ENCODE assay signal across 8 cellular contexts in genomic region chr22:30890689-30891442, GRCh38.
DNase-seq lines count a peak whose midpoint lies in the region; ATAC-seq, FAIRE-seq and TF ChIP-seq lines count a peak whose summit lies in the region.

No MANE protein-coding gene starts in this region.

- FAIRE-seq in HTR-8/SVneo (lab: Jason Lieb, UNC): no peak

- H3K27me3 ChIP-seq in CD4-positive, alpha-beta T cell (ENCODE audit: control insufficient read depth, insufficient read depth, low read length): no peaks in the 10 kb centered on the region

- H3K9me3 Mint-ChIP-seq in CD4-positive, alpha-beta T cell: no peaks in the 10 kb centered on the region
- H3K9me3 Mint-ChIP-seq in activated CD8-positive, alpha-beta T cell treated with anti-CD3 and anti-CD28 coated beads, Interleukin-2, amount 10 ng/mL, durations not matched to agents 7 days and 5 days (ENCODE audit: insufficient read depth): no peaks in the 10 kb centered on the region

- ATAC-seq in CD4-positive, alpha-beta T cell (ENCODE audit: poor library complexity): peak; percentile 48
- ATAC-seq in activated CD8-positive, alpha-beta T cell treated with anti-CD3 and anti-CD28 coated beads, Interleukin-2, amount 10 ng/mL, durations not matched to agents 7 days and 5 days: peak; percentile 51
- no peak for ATAC-seq in GM18858 (IDR thresholded peaks at IDR 0.05; ENCODE audit: unreplicated experiment)
- no peak for ATAC-seq in HG03280 (IDR thresholded peaks at IDR 0.05; ENCODE audit: unreplicated experiment)

- no peak overlapping the region for H3K27ac Mint-ChIP-seq in CD4-positive, alpha-beta T cell
- no peak overlapping the region for H3K27ac Mint-ChIP-seq in activated CD8-positive, alpha-beta T cell treated with anti-CD3 and anti-CD28 coated beads, Interleukin-2, amount 10 ng/mL, durations not matched to agents 7 days and 5 days

- no peak overlapping the region for H3K4me3 Mint-ChIP-seq in CD4-positive, alpha-beta T cell
- H3K4me3 Mint-ChIP-seq in activated CD8-positive, alpha-beta T cell treated with anti-CD3 and anti-CD28 coated beads, Interleukin-2, amount 10 ng/mL, durations not matched to agents 7 days and 5 days: no peak overlapping the region

- no peak overlapping the region for H3K27ac ChIP-seq in CD4-positive, alpha-beta T cell (ENCODE audit: low read depth, low read length)

- H3K4me3 ChIP-seq in fibroblast of pulmonary artery (replicated peaks; ENCODE audit: low read depth, low read length): no peak overlapping the region

- POLR2A ChIA-PET in CD4-positive, alpha-beta T cell (lab: Charles Lee): no interaction called here
- POLR2A ChIA-PET in activated CD8-positive, alpha-beta T cell treated with anti-CD3 and anti-CD28 coated beads, Interleukin-2, amount 10 ng/mL, durations not matched to agents 7 days and 5 days (lab: Charles Lee): no interaction called here

- peak; percentile 62 for TF ChIP-seq CTCF in CD4-positive, alpha-beta T cell (IDR thresholded peaks at IDR 0.05)
- TF ChIP-seq CTCF in fibroblast of pulmonary artery (IDR thresholded peaks at IDR 0.05; ENCODE audit: low read length, missing control alignments): peak; percentile 91

- peaks cover 35% of the 10 kb centered on the region for H3K4me1 Mint-ChIP-seq in CD4-positive, alpha-beta T cell (ENCODE audit: low read depth)
- H3K4me1 Mint-ChIP-seq in activated CD8-positive, alpha-beta T cell treated with anti-CD3 and anti-CD28 coated beads, Interleukin-2, amount 10 ng/mL, durations not matched to agents 7 days and 5 days (ENCODE audit: low read depth): peaks cover 13% of the 10 kb centered on the region

- peak in 5 of 10 experiments; percentile 6 to 21 (median 12) for DNase-seq in CD4-positive, alpha-beta T cell
- DNase-seq in HTR-8/SVneo (ENCODE audit: insufficient read length, low spot score) (peak; percentile 21), fibroblast of pulmonary artery (ENCODE audit: low read depth) (peak; percentile 38), posterior cingulate gyrus (peak in 7 of 10 donors; percentile 35 to 94 (median 61)), SHP77 (lab: John Stamatoyannopoulos, UW) (no peak)
- DNase-seq in activated CD8-positive, alpha-beta T cell treated with anti-CD3 and anti-CD28 coated beads, Interleukin-2, amount 10 ng/mL, durations not matched to agents 7 days and 5 days: peak; percentile 34

- H3K27me3 Mint-ChIP-seq in CD4-positive, alpha-beta T cell: no peaks in the 10 kb centered on the region
- no peaks in the 10 kb centered on the region for H3K27me3 Mint-ChIP-seq in activated CD8-positive, alpha-beta T cell treated with anti-CD3 and anti-CD28 coated beads, Interleukin-2, amount 10 ng/mL, durations not matched to agents 7 days and 5 days (ENCODE audit: low read depth)

- CTCF ChIA-PET in CD4-positive, alpha-beta T cell (lab: Charles Lee): interaction anchor here (1.3 to 1.9 kb wide), 3 partner anchors 30 to 256 kb away, joined by 3 to 6 read pairs (median 4); no protein-coding TSS in a partner anchor
- CTCF ChIA-PET in activated CD8-positive, alpha-beta T cell treated with anti-CD3 and anti-CD28 coated beads, Interleukin-2, amount 10 ng/mL, durations not matched to agents 7 days and 5 days (lab: Charles Lee): interaction anchor here (0.6 to 2.0 kb wide), 7 partner anchors 16 to 256 kb away, joined by 3 to 9 read pairs (median 4); partner anchors contain the start of gene SLC35E4

- intact Hi-C loops in CD4-positive, alpha-beta T cell (cut with DNase I, micrococcal nuclease): no loop called here
- intact Hi-C loops in posterior cingulate gyrus (cut with DNase I): no loop called here

- no peaks in the 10 kb centered on the region for H3K9me3 ChIP-seq in CD4-positive, alpha-beta T cell (ENCODE audit: control insufficient read depth, low read length)

- H3K36me3 Mint-ChIP-seq in CD4-positive, alpha-beta T cell (ENCODE audit: low read depth): peaks cover 11% of the 10 kb centered on the region
- no peaks in the 10 kb centered on the region for H3K36me3 Mint-ChIP-seq in activated CD8-positive, alpha-beta T cell treated with anti-CD3 and anti-CD28 coated beads, Interleukin-2, amount 10 ng/mL, durations not matched to agents 7 days and 5 days (ENCODE audit: low read depth)

Comparison
In these comparisons a context has a peak if more than half of its experiments do, and no peak if none do; other contexts are left out.
1. ATAC-seq: peak in CD4-positive, alpha-beta T cell (single experiment) and activated CD8-positive, alpha-beta T cell treated with anti-CD3 and anti-CD28 coated beads, Interleukin-2, amount 10 ng/mL, durations not matched to agents 7 days and 5 days (single experiment); none in GM18858 (single experiment) and HG03280 (single experiment).
2. DNase-seq: peak in HTR-8/SVneo (single experiment), activated CD8-positive, alpha-beta T cell treated with anti-CD3 and anti-CD28 coated beads, Interleukin-2, amount 10 ng/mL, durations not matched to agents 7 days and 5 days (single experiment), fibroblast of pulmonary artery (single experiment) and posterior cingulate gyrus (7 of 10); none in SHP77 (0 of 2).